Comparison of ENCODE assay signal across 18 cellular contexts in genomic region chr12:53425515-53426150, GRCh38. TPM values are rescaled to one million over a fixed set of nuclear protein-coding genes. Genes with fewer than 3 reads are reported as not detected.
DNase-seq lines count a peak whose midpoint lies in the region; ATAC-seq, FAIRE-seq and TF ChIP-seq lines count a peak whose summit lies in the region.
"Had no signal": no experiment of that assay in that cellular context is flagged by ENCODE, and none has a peak within 500 bp of the region (broad histone marks: within the 10 kb centered on the region; RNA-seq: fewer than 3 reads in every experiment).

No MANE protein-coding gene starts in this region.

- H2BK120ac ChIP-seq in H1 (replicated peaks; ENCODE audit: low read depth, low read length) = no peak overlapping the region

- H3K9me3 ChIP-seq in H1 (ENCODE audit: insufficient read depth in 2 of 2, low read depth in 1 of 2, low read length in 1 of 2) = no peaks in the 10 kb centered on the region
- H3K9me3 ChIP-seq in testis = no peaks in the 10 kb centered on the region
- H3K9me3 ChIP-seq in effector memory CD4-positive, alpha-beta T cell (ENCODE audit: control insufficient read depth, low read length) = no peaks in the 10 kb centered on the region
- H3K9me3 ChIP-seq: Caco-2 had no signal

- H3K14ac ChIP-seq in H1 (ENCODE audit: insufficient read length) = no peak overlapping the region

- no peak overlapping the region for H3K23ac ChIP-seq in H1 (ENCODE audit: insufficient read length)

- no peak overlapping the region for H3K18ac ChIP-seq in H1 (ENCODE audit: extremely low read depth, low read length)

- no peak overlapping the region for H2BK5ac ChIP-seq in H1 (ENCODE audit: low read depth, low read length)

- WGBS in H1 (ENCODE audit: extremely low coverage in 1 of 2, insufficient coverage in 1 of 2, insufficient read length in 1 of 2, insufficient replicate concordance in 2 of 2, low coverage in 1 of 2, low lambda C conversion rate in 2 of 2, missing lambda C conversion rate in 1 of 2), 2 experiments = 89% methylated on average over 11 of the region's 11 CpGs; no CpG with 5 or more reads in 1 of the 2 experiments
- 61 to 81% methylated on average over 3 to 11 of the region's 11 CpGs for WGBS in testis, 2 donors

- H3K79me1 ChIP-seq in H1 (ENCODE audit: low read depth, low read length) = no peaks in the 10 kb centered on the region

- H4K20me1 ChIP-seq in H1 (replicated peaks in 1 of 2; ENCODE audit: control insufficient read depth in 1 of 2, insufficient read depth in 2 of 2, low read length in 2 of 2) = no peaks in the 10 kb centered on the region

- no peak overlapping the region for H4K5ac ChIP-seq in H1 (ENCODE audit: insufficient read length, low read depth, low read length)

- no peak overlapping the region for H3K4me3 Mint-ChIP-seq in T-helper 1 cell treated with Interleukin-12 subunit alpha and Interleukin-12 subunit beta and Interleukin-4 antibody, amounts not matched to agents 30 μg/mL and 1 μg/mL, for 36 hours
- peak overlapping the region; percentile 58 for H3K4me3 Mint-ChIP-seq in mesothelial cell of epicardium
- H3K4me3 Mint-ChIP-seq: IgD-negative memory B cell had no signal

- H4K8ac ChIP-seq in H1 (ENCODE audit: extremely low read depth, insufficient read depth, low read length) = peak overlapping the region; percentile 72; the same call in 1 of the 2 replicates

- H3K36me3 Mint-ChIP-seq in T-helper 1 cell treated with Interleukin-12 subunit alpha and Interleukin-12 subunit beta and Interleukin-4 antibody, amounts not matched to agents 30 μg/mL and 1 μg/mL, for 36 hours (ENCODE audit: low read depth) = no peaks in the 10 kb centered on the region
- no peaks in the 10 kb centered on the region for H3K36me3 Mint-ChIP-seq in mesothelial cell of epicardium

- intact Hi-C loops in testis (cut with DNase I; ENCODE audit: low total_unique reads) = no loop called here

- H2BK12ac ChIP-seq in H1 (ENCODE audit: low read depth, low read length) = no peak overlapping the region

- no peaks in the 10 kb centered on the region for H3K27me3 ChIP-seq in H1 (replicated peaks in 1 of 4; ENCODE audit: control insufficient read depth in 3 of 4, extremely low read depth in 1 of 4, insufficient read depth in 3 of 4, low read length in 3 of 4)
- no peaks in the 10 kb centered on the region for H3K27me3 ChIP-seq in testis
- no peaks in the 10 kb centered on the region for H3K27me3 ChIP-seq in effector memory CD4-positive, alpha-beta T cell (replicated peaks; ENCODE audit: control insufficient read depth, insufficient read depth, low read length, poor library complexity, severe bottlenecking)

- POLR2A ChIA-PET in H1 (lab: Charles Lee; ENCODE audit: partially characterized antibody) = interaction anchor here (0.6 to 2.3 kb wide), 13 partner anchors 8 to 419 kb away, joined by 3 to 15 read pairs (median 4); partner anchors contain the start of gene TARBP2

- peak overlapping the region; percentile 53 for H3K27ac Mint-ChIP-seq in T-helper 1 cell treated with Interleukin-12 subunit alpha and Interleukin-12 subunit beta and Interleukin-4 antibody, amounts not matched to agents 30 μg/mL and 1 μg/mL, for 36 hours
- peak overlapping the region; percentile 76 for H3K27ac Mint-ChIP-seq in mesothelial cell of epicardium
- H3K27ac Mint-ChIP-seq: IgD-negative memory B cell had no signal

- no peak for DNase-seq in T-helper 1 cell
- no peak for DNase-seq in H1 (ENCODE audit: low read depth in 1 of 2, low spot score in 2 of 2)
- no peak for DNase-seq in mesothelial cell of epicardium (ENCODE audit: low spot score in 2 of 2, unreplicated experiment in 2 of 2)
- DNase-seq in testis = peak; percentile 39
- DNase-seq in effector memory CD4-positive, alpha-beta T cell = no peak
- DNase-seq: 8988T, C1 segment of cervical spinal cord, Caco-2, MV-4-11, NCI-H1436, NCI-H2029 treated with DMSO at 0.1 percent for 48 hours, NCI-H526 had no signal

- H3K36me3 ChIP-seq in H1 (ENCODE audit: control insufficient read depth in 2 of 4, insufficient read depth in 4 of 4, low read length in 3 of 4) (no peaks in the 10 kb centered on the region), testis (ENCODE audit: low read depth, missing control alignments) (no peaks in the 10 kb centered on the region)
- no peaks in the 10 kb centered on the region for H3K36me3 ChIP-seq in effector memory CD4-positive, alpha-beta T cell (ENCODE audit: control insufficient read depth, insufficient read depth, low read length)

- H3K9ac ChIP-seq in H1 (replicated peaks in 1 of 4; ENCODE audit: extremely low read depth in 1 of 4, low read depth in 3 of 4, low read length in 3 of 4) = no peak overlapping the region

- TF ChIP-seq POLR2A in H1 (IDR thresholded peaks at IDR 0.05; ENCODE audit: control extremely low read depth in 1 of 2, low read depth in 2 of 2, low read length in 2 of 2) (no peak), testis (IDR thresholded peaks at IDR 0.05) (no peak)

- H3K4me1 ChIP-seq in H1 (replicated peaks in 1 of 4; ENCODE audit: control insufficient read depth in 3 of 4, insufficient read depth in 4 of 4, low read length in 3 of 4) (peaks cover 0 to 4% (median 1%) of the 10 kb centered on the region in 4 experiments; a peak in 3 of 7 replicates), testis (peaks cover 29% of the 10 kb centered on the region)
- H3K4me1 ChIP-seq in effector memory CD4-positive, alpha-beta T cell (ENCODE audit: control insufficient read depth, insufficient read depth, low read length, poor library complexity, severe bottlenecking) = peaks cover 4% of the 10 kb centered on the region

- no peak overlapping the region for H3K27ac ChIP-seq in H1 (ENCODE audit: low read depth, low read length)
- H3K27ac ChIP-seq in testis = peak overlapping the region; percentile 65 to 81
- H3K27ac ChIP-seq in effector memory CD4-positive, alpha-beta T cell (ENCODE audit: insufficient read depth, low read length, poor library complexity, severe bottlenecking) = no peak overlapping the region
- H3K27ac ChIP-seq: RWPE1 had no signal

- CTCF ChIA-PET in H1 (lab: Charles Lee; ENCODE audit: partially characterized antibody) = interaction anchor here (0.6 to 5.3 kb wide), 16 partner anchors 9 to 131 kb away, joined by 3 to 37 read pairs (median 3); partner anchors contain the start of gene AAAS

- no peaks in the 10 kb centered on the region for H3K9me3 Mint-ChIP-seq in T-helper 1 cell treated with Interleukin-12 subunit alpha and Interleukin-12 subunit beta and Interleukin-4 antibody, amounts not matched to agents 30 μg/mL and 1 μg/mL, for 36 hours
- no peaks in the 10 kb centered on the region for H3K9me3 Mint-ChIP-seq in mesothelial cell of epicardium
- H3K9me3 Mint-ChIP-seq: IgD-negative memory B cell had no signal

- H3K56ac ChIP-seq in H1 (replicated peaks; ENCODE audit: insufficient read length, low read depth, low read length) = no peak overlapping the region

- ATAC-seq in HG03469 (IDR thresholded peaks at IDR 0.05; ENCODE audit: unreplicated experiment) (no peak), GM21528 (IDR thresholded peaks at IDR 0.05; ENCODE audit: low FRiP score, unreplicated experiment) (no peak)

- no peaks in the 10 kb centered on the region for H3K79me2 ChIP-seq in H1 (ENCODE audit: control insufficient read depth in 1 of 2, insufficient read depth in 2 of 2, low read length in 2 of 2)

- no peaks in the 10 kb centered on the region for H3K27me3 Mint-ChIP-seq in T-helper 1 cell treated with Interleukin-12 subunit alpha and Interleukin-12 subunit beta and Interleukin-4 antibody, amounts not matched to agents 30 μg/mL and 1 μg/mL, for 36 hours (ENCODE audit: low read depth)
- no peaks in the 10 kb centered on the region for H3K27me3 Mint-ChIP-seq in mesothelial cell of epicardium (ENCODE audit: low read depth)
- H3K27me3 Mint-ChIP-seq: IgD-negative memory B cell had no signal

- no peak overlapping the region for H2BK15ac ChIP-seq in H1 (ENCODE audit: low read length)

- H3K4me3 ChIP-seq in H1 (ENCODE audit: extremely low read depth in 1 of 4, insufficient read depth in 2 of 4, low read depth in 3 of 4, low read length in 4 of 4) = no peak overlapping the region
- H3K4me3 ChIP-seq in testis = peak overlapping the region in 1 of 2 donors; percentile 5
- no peak overlapping the region for H3K4me3 ChIP-seq in effector memory CD4-positive, alpha-beta T cell (ENCODE audit: insufficient read depth, low read depth, low read length, poor library complexity, severe bottlenecking)

- H4K91ac ChIP-seq in H1 (replicated peaks; ENCODE audit: insufficient read length, low read length) = no peak overlapping the region

- no peak for TF ChIP-seq CTCF in H1 (IDR thresholded peaks at IDR 0.05; ENCODE audit: control extremely low read depth in 1 of 3, insufficient read depth in 1 of 3, low read depth in 1 of 3, low read length in 3 of 3)
- TF ChIP-seq CTCF in mesothelial cell of epicardium (IDR thresholded peaks at IDR 0.05; ENCODE audit: unreplicated experiment) = no peak
- TF ChIP-seq CTCF in testis (IDR thresholded peaks at IDR 0.05) = no peak

- no peaks in the 10 kb centered on the region for H3K23me2 ChIP-seq in H1 (ENCODE audit: low read depth, low read length)

- TF ChIP-seq EP300 in H1 (IDR thresholded peaks at IDR 0.05; ENCODE audit: borderline replicate concordance in 1 of 2, low read depth in 2 of 2, low read length in 2 of 2) = no peak

- H2AK5ac ChIP-seq in H1 (ENCODE audit: low read depth, low read length) = no peak overlapping the region; the same call in 1 of the 2 replicates

- no peak overlapping the region for H3K4ac ChIP-seq in H1 (replicated peaks; ENCODE audit: insufficient read length, low read depth, low read length)

- no peak for FAIRE-seq in H1 (lab: Jason Lieb, UNC)
- FAIRE-seq: H54 had no signal

- peaks cover 8% of the 10 kb centered on the region for H3K4me1 Mint-ChIP-seq in T-helper 1 cell treated with Interleukin-12 subunit alpha and Interleukin-12 subunit beta and Interleukin-4 antibody, amounts not matched to agents 30 μg/mL and 1 μg/mL, for 36 hours (ENCODE audit: low read depth)
- peaks cover 38% of the 10 kb centered on the region for H3K4me1 Mint-ChIP-seq in mesothelial cell of epicardium

- no peak overlapping the region for H2AFZ ChIP-seq in H1 (ENCODE audit: low read length)

- H2BK20ac ChIP-seq in H1 (ENCODE audit: low read length) = no peak overlapping the region

- no peak for TF ChIP-seq RAD21 in H1 (IDR thresholded peaks at IDR 0.05 in 1 of 2, conservative IDR thresholded peaks at IDR 0.05 in 1 of 2; ENCODE audit: low read depth in 2 of 2, low read length in 2 of 2)

- no peak overlapping the region for H3K4me2 ChIP-seq in H1 (ENCODE audit: insufficient read depth in 1 of 2, low read depth in 2 of 2, low read length in 2 of 2)

RNA-seq across cellular contexts. Expression of gene AMHR2, which starts 2.0 kb away (rescaled TPM):
- 0.34 and 0.35 TPM in 2 replicates for total RNA-seq in H1 (2021; fragmentation: NEBNext Ultra II Directional; extraction: Animal tissue kit (Norgen Biotek cat#: 25700))
- polyA plus RNA-seq in H1 (2011; rRNA removed) (0.29 and 0.47 TPM in 2 replicates), testis (ENCODE audit: insufficient read depth, low read depth, low replicate concordance) (33.9 TPM)
- polyA plus RNA-seq in H1 (2011; cell fraction: cytosol; rRNA removed) = 0.25 TPM
- 0.83 TPM for polyA plus RNA-seq in H1 (2011; cell fraction: nucleus; rRNA removed)
- polyA plus RNA-seq in H1 (2012, experiment 1 of 2) = 0.12 to 0.28 TPM (median 0.16 TPM) in 4 replicates
- 0.17 TPM for polyA plus RNA-seq in H1 (2012, experiment 2 of 2)
- polyA plus RNA-seq in H1 (2013, experiment 1 of 2) = 0.16 TPM
- polyA plus RNA-seq in H1 (2013, experiment 2 of 2) = not detected
- 0.24 and 0.54 TPM in 2 replicates for polyA minus RNA-seq in H1 (2011; rRNA and poly(A)+ RNA removed)
- polyA minus RNA-seq in H1 (2011; cell fraction: cytosol; rRNA and poly(A)+ RNA removed) = not detected
- polyA minus RNA-seq in H1 (2011; cell fraction: nucleus; rRNA and poly(A)+ RNA removed) = not detected
- total RNA-seq in mesothelial cell of epicardium (11.1 to 13.8 TPM (median 12.3 TPM) in 3 replicates), testis (10 to 100 TPM; 39.0 to 42.1 TPM)
- polyA plus RNA-seq: IgD-negative memory B cell had no signal

RNA-seq across cellular contexts. Expression of gene PRR13, which starts 15.9 kb away (rescaled TPM):
- total RNA-seq in H1 (2021; fragmentation: NEBNext Ultra II Directional; extraction: Animal tissue kit (Norgen Biotek cat#: 25700)) = 164 and 185 TPM in 2 replicates
- polyA plus RNA-seq in H1 (2011; rRNA removed) (80.4 and 82.9 TPM in 2 replicates), testis (ENCODE audit: insufficient read depth, low read depth, low replicate concordance) (120 TPM)
- 86.1 TPM for polyA plus RNA-seq in H1 (2011; cell fraction: cytosol; rRNA removed)
- 58.7 TPM for polyA plus RNA-seq in H1 (2011; cell fraction: nucleus; rRNA removed)
- 198 to 336 TPM (median 208 TPM) in 4 replicates for polyA plus RNA-seq in H1 (2012, experiment 1 of 2)
- polyA plus RNA-seq in H1 (2012, experiment 2 of 2) = 220 TPM
- 264 TPM for polyA plus RNA-seq in H1 (2013, experiment 1 of 2)
- polyA plus RNA-seq in H1 (2013, experiment 2 of 2) = 272 TPM
- 56.8 and 82.3 TPM in 2 replicates for polyA minus RNA-seq in H1 (2011; rRNA and poly(A)+ RNA removed)
- polyA minus RNA-seq in H1 (2011; cell fraction: cytosol; rRNA and poly(A)+ RNA removed) = 56.5 TPM
- 35.3 TPM for polyA minus RNA-seq in H1 (2011; cell fraction: nucleus; rRNA and poly(A)+ RNA removed)
- total RNA-seq in mesothelial cell of epicardium (74.1 to 87.4 TPM (median 76.2 TPM) in 3 replicates), testis (10 to 100 TPM; 43.4 to 48.5 TPM)

RNA-seq across cellular contexts. Expression of gene PCBP2, which starts 26.3 kb away (rescaled TPM):
- total RNA-seq in H1 (2021; fragmentation: NEBNext Ultra II Directional; extraction: Animal tissue kit (Norgen Biotek cat#: 25700)) = 1,114 and 1,123 TPM in 2 replicates
- 470 and 473 TPM in 2 replicates for polyA plus RNA-seq in H1 (2011; rRNA removed)
- polyA plus RNA-seq in H1 (2011; cell fraction: cytosol; rRNA removed) = 420 TPM
- 526 TPM for polyA plus RNA-seq in H1 (2011; cell fraction: nucleus; rRNA removed)
- polyA plus RNA-seq in H1 (2012, experiment 1 of 2) = 987 to 1,115 TPM (median 1,028 TPM) in 4 replicates
- 1,117 TPM for polyA plus RNA-seq in H1 (2012, experiment 2 of 2)
- polyA plus RNA-seq in H1 (2013, experiment 1 of 2) = 462 TPM
- 458 TPM for polyA plus RNA-seq in H1 (2013, experiment 2 of 2)
- polyA minus RNA-seq in H1 (2011; rRNA and poly(A)+ RNA removed) = 887 and 924 TPM in 2 replicates
- polyA minus RNA-seq in H1 (2011; cell fraction: cytosol; rRNA and poly(A)+ RNA removed) = 748 TPM
- polyA minus RNA-seq in H1 (2011; cell fraction: nucleus; rRNA and poly(A)+ RNA removed) = 484 TPM
- total RNA-seq in mesothelial cell of epicardium = 1,058 to 1,073 TPM (median 1,066 TPM) in 3 replicates
- 100 to 1,000 TPM; 553 to 632 TPM for total RNA-seq in testis
- 1,065 TPM for polyA plus RNA-seq in testis (ENCODE audit: insufficient read depth, low read depth, low replicate concordance)

RNA-seq across cellular contexts. Expression of gene SP1, which starts 45.7 kb away (rescaled TPM):
- total RNA-seq in H1 (2021; fragmentation: NEBNext Ultra II Directional; extraction: Animal tissue kit (Norgen Biotek cat#: 25700)) = 75.2 and 79.1 TPM in 2 replicates
- polyA plus RNA-seq in H1 (2011; rRNA removed) (46.4 and 50.7 TPM in 2 replicates), testis (ENCODE audit: insufficient read depth, low read depth, low replicate concordance) (58.6 TPM)
- polyA plus RNA-seq in H1 (2011; cell fraction: cytosol; rRNA removed) = 46.5 TPM
- polyA plus RNA-seq in H1 (2011; cell fraction: nucleus; rRNA removed) = 57.0 TPM
- 31.5 to 43.2 TPM (median 36.7 TPM) in 4 replicates for polyA plus RNA-seq in H1 (2012, experiment 1 of 2)
- polyA plus RNA-seq in H1 (2012, experiment 2 of 2) = 3.7 TPM
- polyA plus RNA-seq in H1 (2013, experiment 1 of 2) = 28.2 TPM
- polyA plus RNA-seq in H1 (2013, experiment 2 of 2) = 26.0 TPM
- 305 and 315 TPM in 2 replicates for polyA minus RNA-seq in H1 (2011; rRNA and poly(A)+ RNA removed)
- 74.6 TPM for polyA minus RNA-seq in H1 (2011; cell fraction: cytosol; rRNA and poly(A)+ RNA removed)
- polyA minus RNA-seq in H1 (2011; cell fraction: nucleus; rRNA and poly(A)+ RNA removed) = 82.8 TPM
- total RNA-seq in mesothelial cell of epicardium (112 to 120 TPM (median 116 TPM) in 3 replicates), testis (10 to 100 TPM; 75.4 to 86.0 TPM)

Comparison
In these comparisons a context has a peak if more than half of its experiments do, and no peak if none do; other contexts are left out.
1. H3K27ac ChIP-seq: peak in testis (2 of 2); none in H1 (single experiment) and effector memory CD4-positive, alpha-beta T cell (single experiment).